1 cellular context compared by ENCODE assay signal in the genomic region with DNA sequence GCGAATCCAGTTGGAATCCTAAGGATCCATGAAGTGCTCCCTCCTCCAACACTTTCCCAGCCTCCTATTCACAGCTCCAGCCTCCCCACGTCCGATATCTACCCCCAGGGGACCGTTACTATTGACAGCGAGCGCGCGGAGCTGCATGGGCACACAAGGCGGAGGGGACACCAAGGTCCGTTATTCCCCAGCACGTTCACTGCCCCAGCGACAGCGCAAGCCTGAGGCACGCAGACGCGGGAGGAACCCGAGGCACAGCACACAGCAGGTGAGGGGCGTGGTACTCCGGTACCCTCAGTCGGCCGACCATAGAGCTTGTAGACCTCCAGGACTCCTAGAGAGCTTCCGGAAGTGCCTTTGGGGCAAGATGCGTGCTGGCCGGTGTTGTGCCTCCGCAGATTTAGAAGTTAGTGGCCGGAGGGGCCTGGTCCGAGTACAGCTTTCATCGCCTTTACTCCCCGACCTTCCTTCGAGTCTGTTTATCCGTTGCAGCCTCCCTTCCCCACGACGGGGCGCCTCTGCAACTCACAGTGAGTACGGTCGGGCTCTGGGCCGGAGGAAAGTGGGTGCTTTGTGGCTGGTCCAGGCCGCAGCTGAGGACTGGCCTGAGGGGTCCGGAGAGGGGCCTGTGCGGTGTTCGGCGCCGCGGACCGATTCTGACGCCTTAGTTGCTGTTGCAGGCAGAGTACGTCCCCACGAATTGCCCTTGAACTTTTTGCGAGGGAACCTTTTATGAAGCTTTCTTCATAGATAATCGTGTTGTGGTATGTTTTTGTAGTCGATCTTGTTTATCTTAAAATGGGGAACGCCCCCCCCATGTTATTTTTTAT.
TF ChIP-seq lines count a peak whose summit lies in the region.

Gene ZKSCAN8 (plus strand): TSS at position 384 of the 830 bp plus-strand sequence. CDS start 6,525 bp downstream, outside the sequence.

TF ChIP-seq in HepG2, 621 proteins besides CTCF, POLR2A, EP300 and RAD21 (continued from another document and continues in another):
- TF ChIP-seq, protein P1, sequence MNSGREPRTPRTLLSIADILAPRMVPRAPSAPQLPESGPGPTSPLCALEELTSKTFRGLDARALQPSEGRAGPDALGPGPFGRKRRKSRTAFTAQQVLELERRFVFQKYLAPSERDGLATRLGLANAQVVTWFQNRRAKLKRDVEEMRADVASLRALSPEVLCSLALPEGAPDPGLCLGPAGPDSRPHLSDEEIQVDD (CRISPR knock-in tag; IDR thresholded peaks at IDR 0.05; ENCODE audit: borderline replicate concordance), result peak; percentile 83; the same call in 1 of the 2 replicates
- peak; percentile 95 for TF ChIP-seq ZNF563 (CRISPR knock-in tag; IDR thresholded peaks at IDR 0.05)
- TF ChIP-seq ZNF264 (CRISPR knock-in tag; IDR thresholded peaks at IDR 0.05), result peak; percentile 97
- 0 out of 2 replicates have a peak, but pooled peaks have one; percentile 67 for TF ChIP-seq KLF12 (CRISPR knock-in tag; IDR thresholded peaks at IDR 0.05; ENCODE audit: borderline replicate concordance)
- no peak for TF ChIP-seq SCMH1 (CRISPR knock-in tag; IDR thresholded peaks at IDR 0.05; ENCODE audit: borderline replicate concordance)
- TF ChIP-seq HOXA7 (CRISPR knock-in tag; IDR thresholded peaks at IDR 0.05), result peak; percentile 70; the same call in 1 of the 2 replicates
- peak; percentile 97 for TF ChIP-seq ZNF501 (CRISPR knock-in tag; IDR thresholded peaks at IDR 0.05)
- peak; percentile 74 for TF ChIP-seq HNRNPL (IDR thresholded peaks at IDR 0.05; ENCODE audit: low read depth, low read length)
- TF ChIP-seq, protein P2, sequence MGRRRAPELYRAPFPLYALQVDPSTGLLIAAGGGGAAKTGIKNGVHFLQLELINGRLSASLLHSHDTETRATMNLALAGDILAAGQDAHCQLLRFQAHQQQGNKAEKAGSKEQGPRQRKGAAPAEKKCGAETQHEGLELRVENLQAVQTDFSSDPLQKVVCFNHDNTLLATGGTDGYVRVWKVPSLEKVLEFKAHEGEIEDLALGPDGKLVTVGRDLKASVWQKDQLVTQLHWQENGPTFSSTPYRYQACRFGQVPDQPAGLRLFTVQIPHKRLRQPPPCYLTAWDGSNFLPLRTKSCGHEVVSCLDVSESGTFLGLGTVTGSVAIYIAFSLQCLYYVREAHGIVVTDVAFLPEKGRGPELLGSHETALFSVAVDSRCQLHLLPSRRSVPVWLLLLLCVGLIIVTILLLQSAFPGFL (CRISPR knock-in tag; IDR thresholded peaks at IDR 0.05), result no peak
- no peak for TF ChIP-seq ZBTB33 (CRISPR knock-in tag; IDR thresholded peaks at IDR 0.05)
- TF ChIP-seq E2F1 (CRISPR knock-in tag; IDR thresholded peaks at IDR 0.05), result no peak; the same call in 1 of the 2 replicates
- peak; percentile 90 for TF ChIP-seq ZNF34 (CRISPR knock-in tag; IDR thresholded peaks at IDR 0.05; ENCODE audit: borderline replicate concordance)
- no peak for TF ChIP-seq IKZF1 (IDR thresholded peaks at IDR 0.05)
- peak; percentile 94; the same call in 1 of the 2 replicates for TF ChIP-seq KLF6 (CRISPR knock-in tag; IDR thresholded peaks at IDR 0.05)
- peak; percentile 71; the same call in 1 of the 2 replicates for TF ChIP-seq RELA (CRISPR knock-in tag; IDR thresholded peaks at IDR 0.05)
- peak; percentile 85 for TF ChIP-seq RBFOX2 (IDR thresholded peaks at IDR 0.05; ENCODE audit: low read depth, low read length)
- TF ChIP-seq ZNF230 (CRISPR knock-in tag; IDR thresholded peaks at IDR 0.05), result peak; percentile 98
- TF ChIP-seq ZNF441 (CRISPR knock-in tag; IDR thresholded peaks at IDR 0.05; ENCODE audit: borderline replicate concordance), result peak; percentile 87
- TF ChIP-seq FUBP1 (CRISPR knock-in tag; IDR thresholded peaks at IDR 0.05; ENCODE audit: borderline replicate concordance), result peak; percentile 40; the same call in 1 of the 2 replicates
- peak; percentile 92; the same call in 1 of the 2 replicates for TF ChIP-seq ZNF773 (CRISPR knock-in tag; IDR thresholded peaks at IDR 0.05; ENCODE audit: borderline replicate concordance)
- peak; percentile 99 for TF ChIP-seq SRY (CRISPR knock-in tag; IDR thresholded peaks at IDR 0.05)
- TF ChIP-seq ZNF20 (CRISPR knock-in tag; IDR thresholded peaks at IDR 0.05), result peak; percentile 92; the same call in 1 of the 2 replicates
- peak; percentile 82 for TF ChIP-seq GABPA (IDR thresholded peaks at IDR 0.05; ENCODE audit: low read depth, low read length)
- peak; percentile 99 for TF ChIP-seq GABPA (CRISPR knock-in tag; IDR thresholded peaks at IDR 0.05; ENCODE audit: low read depth)
- peak; percentile 56 to 97; a peak in 2 of 4 replicates for TF ChIP-seq KLF16 (CRISPR knock-in tag; IDR thresholded peaks at IDR 0.05)
- no peak for TF ChIP-seq TBL1XR1 (IDR thresholded peaks at IDR 0.05; ENCODE audit: borderline replicate concordance, low read length, partially characterized antibody)
- TF ChIP-seq HMG20A (CRISPR knock-in tag; IDR thresholded peaks at IDR 0.05; ENCODE audit: borderline replicate concordance), result peak; percentile 45; the same call in 1 of the 2 replicates
- peak; percentile 99; the same call in 1 of the 2 replicates for TF ChIP-seq GLI4 (CRISPR knock-in tag; IDR thresholded peaks at IDR 0.05; ENCODE audit: borderline replicate concordance)
- TF ChIP-seq HNF1A (IDR thresholded peaks at IDR 0.05; ENCODE audit: low read depth), result no peak
- TF ChIP-seq HNF1A (CRISPR knock-in tag; IDR thresholded peaks at IDR 0.05; ENCODE audit: borderline replicate concordance), result peak; percentile 88; the same call in 1 of the 2 replicates
- TF ChIP-seq TAF15 (IDR thresholded peaks at IDR 0.05; ENCODE audit: low read depth, low read length, poor library complexity, severe bottlenecking), result no peak
- TF ChIP-seq, protein P3, sequence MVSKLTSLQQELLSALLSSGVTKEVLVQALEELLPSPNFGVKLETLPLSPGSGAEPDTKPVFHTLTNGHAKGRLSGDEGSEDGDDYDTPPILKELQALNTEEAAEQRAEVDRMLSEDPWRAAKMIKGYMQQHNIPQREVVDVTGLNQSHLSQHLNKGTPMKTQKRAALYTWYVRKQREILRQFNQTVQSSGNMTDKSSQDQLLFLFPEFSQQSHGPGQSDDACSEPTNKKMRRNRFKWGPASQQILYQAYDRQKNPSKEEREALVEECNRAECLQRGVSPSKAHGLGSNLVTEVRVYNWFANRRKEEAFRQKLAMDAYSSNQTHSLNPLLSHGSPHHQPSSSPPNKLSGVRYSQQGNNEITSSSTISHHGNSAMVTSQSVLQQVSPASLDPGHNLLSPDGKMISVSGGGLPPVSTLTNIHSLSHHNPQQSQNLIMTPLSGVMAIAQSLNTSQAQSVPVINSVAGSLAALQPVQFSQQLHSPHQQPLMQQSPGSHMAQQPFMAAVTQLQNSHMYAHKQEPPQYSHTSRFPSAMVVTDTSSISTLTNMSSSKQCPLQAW (CRISPR knock-in tag; IDR thresholded peaks at IDR 0.05), result peak; percentile 94; the same call in 1 of the 2 replicates
- TF ChIP-seq, protein P4, sequence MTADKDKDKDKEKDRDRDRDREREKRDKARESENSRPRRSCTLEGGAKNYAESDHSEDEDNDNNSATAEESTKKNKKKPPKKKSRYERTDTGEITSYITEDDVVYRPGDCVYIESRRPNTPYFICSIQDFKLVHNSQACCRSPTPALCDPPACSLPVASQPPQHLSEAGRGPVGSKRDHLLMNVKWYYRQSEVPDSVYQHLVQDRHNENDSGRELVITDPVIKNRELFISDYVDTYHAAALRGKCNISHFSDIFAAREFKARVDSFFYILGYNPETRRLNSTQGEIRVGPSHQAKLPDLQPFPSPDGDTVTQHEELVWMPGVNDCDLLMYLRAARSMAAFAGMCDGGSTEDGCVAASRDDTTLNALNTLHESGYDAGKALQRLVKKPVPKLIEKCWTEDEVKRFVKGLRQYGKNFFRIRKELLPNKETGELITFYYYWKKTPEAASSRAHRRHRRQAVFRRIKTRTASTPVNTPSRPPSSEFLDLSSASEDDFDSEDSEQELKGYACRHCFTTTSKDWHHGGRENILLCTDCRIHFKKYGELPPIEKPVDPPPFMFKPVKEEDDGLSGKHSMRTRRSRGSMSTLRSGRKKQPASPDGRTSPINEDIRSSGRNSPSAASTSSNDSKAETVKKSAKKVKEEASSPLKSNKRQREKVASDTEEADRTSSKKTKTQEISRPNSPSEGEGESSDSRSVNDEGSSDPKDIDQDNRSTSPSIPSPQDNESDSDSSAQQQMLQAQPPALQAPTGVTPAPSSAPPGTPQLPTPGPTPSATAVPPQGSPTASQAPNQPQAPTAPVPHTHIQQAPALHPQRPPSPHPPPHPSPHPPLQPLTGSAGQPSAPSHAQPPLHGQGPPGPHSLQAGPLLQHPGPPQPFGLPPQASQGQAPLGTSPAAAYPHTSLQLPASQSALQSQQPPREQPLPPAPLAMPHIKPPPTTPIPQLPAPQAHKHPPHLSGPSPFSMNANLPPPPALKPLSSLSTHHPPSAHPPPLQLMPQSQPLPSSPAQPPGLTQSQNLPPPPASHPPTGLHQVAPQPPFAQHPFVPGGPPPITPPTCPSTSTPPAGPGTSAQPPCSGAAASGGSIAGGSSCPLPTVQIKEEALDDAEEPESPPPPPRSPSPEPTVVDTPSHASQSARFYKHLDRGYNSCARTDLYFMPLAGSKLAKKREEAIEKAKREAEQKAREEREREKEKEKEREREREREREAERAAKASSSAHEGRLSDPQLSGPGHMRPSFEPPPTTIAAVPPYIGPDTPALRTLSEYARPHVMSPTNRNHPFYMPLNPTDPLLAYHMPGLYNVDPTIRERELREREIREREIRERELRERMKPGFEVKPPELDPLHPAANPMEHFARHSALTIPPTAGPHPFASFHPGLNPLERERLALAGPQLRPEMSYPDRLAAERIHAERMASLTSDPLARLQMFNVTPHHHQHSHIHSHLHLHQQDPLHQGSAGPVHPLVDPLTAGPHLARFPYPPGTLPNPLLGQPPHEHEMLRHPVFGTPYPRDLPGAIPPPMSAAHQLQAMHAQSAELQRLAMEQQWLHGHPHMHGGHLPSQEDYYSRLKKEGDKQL (CRISPR knock-in tag; IDR thresholded peaks at IDR 0.05; ENCODE audit: low read depth), result peak; percentile 8
- TF ChIP-seq MED1 (CRISPR knock-in tag; IDR thresholded peaks at IDR 0.05), result peak; percentile 81
- TF ChIP-seq ZMAT3 (CRISPR knock-in tag; conservative IDR thresholded peaks at IDR 0.05), result peak; percentile 96
- TF ChIP-seq NCOA2 (CRISPR knock-in tag; IDR thresholded peaks at IDR 0.05), result peak; percentile 56
- no peak for TF ChIP-seq ZFP62 (CRISPR knock-in tag; IDR thresholded peaks at IDR 0.05)
- TF ChIP-seq PCBP2 (optimal IDR thresholded peaks at IDR 0.05; ENCODE audit: low read depth, low read length, poor library complexity, severe bottlenecking), result no peak
